In the genomic region with DNA sequence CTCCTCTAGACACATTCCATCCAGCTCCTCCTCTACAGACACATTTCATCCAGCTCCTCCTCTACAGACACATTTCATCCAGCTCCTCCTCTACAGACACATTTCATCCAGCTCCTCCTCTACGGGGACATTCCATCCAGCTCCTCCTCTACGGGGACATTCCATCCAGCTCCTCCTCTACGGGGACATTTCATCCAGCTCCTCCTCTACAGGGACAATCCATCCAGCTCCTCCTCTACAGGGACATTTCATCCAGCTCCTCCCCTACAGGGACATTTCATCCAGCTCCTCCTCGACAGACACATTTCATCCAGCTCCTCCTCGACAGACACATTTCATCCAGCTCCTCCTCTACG, we compare ENCODE assay signal across 12 cellular contexts. TPM values are rescaled to one million over a fixed set of nuclear protein-coding genes. Genes with fewer than 3 reads are reported as not detected.
A peak's percentile ranks its signal among the peaks of the same experiment; 100 is the strongest.
DNase-seq lines count a peak whose midpoint lies in the region; ATAC-seq and TF ChIP-seq lines count a peak whose summit lies in the region.
"Not testable (repeated sequence)": the region's sequence is repeated elsewhere in the genome, so short reads cannot be mapped to it uniquely, and the experiment has no call there.
"Had no signal": no experiment of that assay in that cellular context is flagged by ENCODE, and none has a peak within 500 bp of the region (broad histone marks: within the 10 kb centered on the region; RNA-seq: fewer than 3 reads in every experiment).

No MANE protein-coding gene starts in this region.

- H3K4ac ChIP-seq in IMR-90 (ENCODE audit: low read depth, low read length) = peak overlapping the region; percentile 65; the same call in 1 of the 2 replicates

- TF ChIP-seq RAD21 in IMR-90 (IDR thresholded peaks at IDR 0.05; ENCODE audit: low read length) = not testable (repeated sequence)

- H2BK20ac ChIP-seq in IMR-90 (ENCODE audit: low read depth, low read length) = 0 out of 2 replicates have a peak overlapping the region, but pooled peaks have one; percentile 24

- H4K20me1 ChIP-seq in IMR-90 (ENCODE audit: insufficient read depth, low read length); smooth muscle cell (ENCODE audit: low read depth): not testable (repeated sequence)

- dilution Hi-C loops in IMR-90 (cut with HindIII; ENCODE audit: low sequenced_read_pairs, unreplicated experiment) = not testable (repeated sequence)

- H3K4me1 Mint-ChIP-seq in Caco-2 (ENCODE audit: low read depth, unreplicated experiment) = peaks cover 31% of the 10 kb centered on the region
- H3K4me1 Mint-ChIP-seq in activated CD4-positive, alpha-beta T cell treated with anti-CD3 and anti-CD28 coated beads, Interleukin-2, amount 10 ng/mL, durations not matched to agents 7 days and 5 days = not testable (repeated sequence)

- H3K4me3 ChIP-seq in Caco-2 (ENCODE audit: low read depth, low read length); IMR-90 (ENCODE audit: insufficient read depth, low read depth, low read length); brain microvascular endothelial cell (ENCODE audit: low read depth, low read length); mesodermal cell (ENCODE audit: extremely low read depth, insufficient read depth, low read length, poor library complexity, severe bottlenecking); smooth muscle cell: not testable (repeated sequence)

- H3K56ac ChIP-seq in IMR-90 (ENCODE audit: extremely low read depth, insufficient read depth, low read length) = not testable (repeated sequence)

- H4K8ac ChIP-seq in IMR-90 (ENCODE audit: low read depth in 2 of 2, low read length in 2 of 2) = peak overlapping the region; percentile 42 to 48; a peak in 2 of 4 replicates

- H4K5ac ChIP-seq in IMR-90 (ENCODE audit: low read depth, low read length) = not testable (repeated sequence)

- WGBS in IMR-90 (ENCODE audit: extremely low coverage in 2 of 2, insufficient read length in 1 of 2), 2 experiments = 76% methylated on average over 6 of the region's 6 CpGs; no CpG with 5 or more reads in 1 of the 2 experiments
- WGBS in mesodermal cell (ENCODE audit: insufficient coverage in 2 of 2), 2 experiments = 89 to 92% methylated on average over 6 of the region's 6 CpGs
- 90% methylated on average over 6 of the region's 6 CpGs for WGBS in smooth muscle cell (ENCODE audit: low lambda C conversion rate)

- intact Hi-C loops in Caco-2 (cut with micrococcal nuclease; ENCODE audit: unreplicated experiment); IMR-90 (cut with micrococcal nuclease): not testable (repeated sequence)

- not testable (repeated sequence) for H3K9me3 ChIP-seq in Caco-2; smooth muscle cell (replicated peaks; ENCODE audit: low read depth)
- peaks cover 13% of the 10 kb centered on the region for H3K9me3 ChIP-seq in IMR-90 (ENCODE audit: control insufficient read depth, insufficient read depth, low read length)
- H3K9me3 ChIP-seq in mesodermal cell (ENCODE audit: control insufficient read depth, low read length) = peaks cover 36% of the 10 kb centered on the region

- H2AK9ac ChIP-seq in IMR-90 (replicated peaks; ENCODE audit: low read depth, low read length, poor library complexity) = not testable (repeated sequence)

- TF ChIP-seq POLR2A in IMR-90 (IDR thresholded peaks at IDR 0.05; ENCODE audit: low read depth, low read length) = not testable (repeated sequence)

- CTCF ChIA-PET in Caco-2 (lab: Charles Lee) = interaction anchor here (1.2 kb wide), 1 partner anchor 11 kb away, joined by 3 read pairs; no protein-coding TSS in a partner anchor
- CTCF ChIA-PET in IMR-90 (lab: Yijun Ruan, JAX) = not testable (repeated sequence)
- CTCF ChIA-PET in activated CD4-positive, alpha-beta T cell treated with anti-CD3 and anti-CD28 coated beads, Interleukin-2, amount 10 ng/mL, durations not matched to agents 7 days and 5 days (lab: Charles Lee) = interaction anchor here (0.8 to 1.3 kb wide), 2 partner anchors 11 to 15 kb away, joined by 3 read pairs; no protein-coding TSS in a partner anchor

- peaks cover 10 to 18% of the 10 kb centered on the region in 2 experiments; a peak in 3 of 4 replicates for H3K79me1 ChIP-seq in IMR-90 (ENCODE audit: low read depth in 1 of 2, low read length in 2 of 2)

- H3K27ac ChIP-seq in IMR-90 (ENCODE audit: insufficient read depth, low read length) (peak overlapping the region; percentile 53; the same call in 1 of the 2 replicates), brain microvascular endothelial cell (peak overlapping the region; percentile 22), epithelial cell of prostate (peak overlapping the region; percentile 94), mesodermal cell (ENCODE audit: low read depth, low read length, severe bottlenecking) (peak overlapping the region; percentile 98), smooth muscle cell (ENCODE audit: low read depth) (peak overlapping the region; percentile 95)

- H4K91ac ChIP-seq in IMR-90 (ENCODE audit: insufficient read depth, low read depth, low read length) = peak overlapping the region; percentile 37; the same call in 1 of the 2 replicates

- not testable (repeated sequence) for H3K27me3 Mint-ChIP-seq in Caco-2 (ENCODE audit: insufficient read depth, unreplicated experiment); activated CD4-positive, alpha-beta T cell treated with anti-CD3 and anti-CD28 coated beads, Interleukin-2, amount 10 ng/mL, durations not matched to agents 7 days and 5 days

- H3F3A ChIP-seq in smooth muscle cell (ENCODE audit: low read depth) = peaks cover 21% of the 10 kb centered on the region

- not testable (repeated sequence) for H3K79me2 ChIP-seq in smooth muscle cell (ENCODE audit: low read depth)

- peak overlapping the region; percentile 60; the same call in 1 of the 2 replicates for H2BK120ac ChIP-seq in IMR-90 (ENCODE audit: low read depth, low read length)

- H3K27me3 ChIP-seq in Caco-2 (replicated peaks; ENCODE audit: control insufficient read depth, insufficient read depth, low read length); IMR-90 (ENCODE audit: control insufficient read depth, insufficient read depth, low read length); brain microvascular endothelial cell (replicated peaks); smooth muscle cell (ENCODE audit: low read depth): not testable (repeated sequence)

- in situ Hi-C loops in IMR-90 (cut with MboI; ENCODE audit: low sequenced_read_pairs); brain microvascular endothelial cell (cut with HindIII; ENCODE audit: low pct_ligation_motif_present, low sequenced_read_pairs): not testable (repeated sequence)

- ATAC-seq in IMR-90 (ENCODE audit: low read depth) = not testable (repeated sequence)

- H3K9me1 ChIP-seq in IMR-90 (ENCODE audit: insufficient read depth, low read length) = not testable (repeated sequence)

- not testable (repeated sequence) for DNase-seq in Caco-2; IMR-90; activated CD4-positive, alpha-beta T cell treated with anti-CD3 and anti-CD28 coated beads, Interleukin-2, amount 10 ng/mL, durations not matched to agents 7 days and 5 days; brain microvascular endothelial cell; epithelial cell of prostate (ENCODE audit: low read depth, low spot score); smooth muscle cell (lab: John Stamatoyannopoulos, UW; ENCODE audit: unreplicated experiment)

- H3K18ac ChIP-seq in IMR-90 (ENCODE audit: low read depth, low read length) = peak overlapping the region; percentile 69; the same call in 1 of the 2 replicates

- not testable (repeated sequence) for H3K4me2 ChIP-seq in IMR-90 (ENCODE audit: low read depth, low read length); smooth muscle cell

- not testable (repeated sequence) for TF ChIP-seq CTCF in Caco-2 (IDR thresholded peaks at IDR 0.05; ENCODE audit: insufficient read depth in 1 of 2, low read depth in 1 of 2, low read length in 1 of 2, severe bottlenecking in 1 of 2, unreplicated experiment in 1 of 2); IMR-90 (conservative IDR thresholded peaks at IDR 0.05; ENCODE audit: low read depth, low read length); brain microvascular endothelial cell (IDR thresholded peaks at IDR 0.05; ENCODE audit: low read depth, low read length, missing control alignments); smooth muscle cell (IDR thresholded peaks at IDR 0.05; ENCODE audit: borderline replicate concordance, insufficient read depth, poor library complexity, severe bottlenecking)

- peak overlapping the region; percentile 91 for H3K27ac Mint-ChIP-seq in Caco-2 (ENCODE audit: unreplicated experiment)
- peak overlapping the region; percentile 47 for H3K27ac Mint-ChIP-seq in activated CD4-positive, alpha-beta T cell treated with anti-CD3 and anti-CD28 coated beads, Interleukin-2, amount 10 ng/mL, durations not matched to agents 7 days and 5 days

- peaks cover 23% of the 10 kb centered on the region for H3K4me1 ChIP-seq in Caco-2
- not testable (repeated sequence) for H3K4me1 ChIP-seq in IMR-90 (ENCODE audit: control insufficient read depth, insufficient read depth, low read length); mesodermal cell (ENCODE audit: control insufficient read depth, insufficient read depth, low read length, poor library complexity, severe bottlenecking); smooth muscle cell (ENCODE audit: low read depth)

- POLR2A ChIA-PET in Caco-2 (lab: Charles Lee); IMR-90 (lab: Charles Lee; ENCODE audit: unreplicated experiment): not testable (repeated sequence)
- POLR2A ChIA-PET in activated CD4-positive, alpha-beta T cell treated with anti-CD3 and anti-CD28 coated beads, Interleukin-2, amount 10 ng/mL, durations not matched to agents 7 days and 5 days (lab: Charles Lee) = interaction anchor here (0.6 to 1.0 kb wide), 3 partner anchors 9 to 251 kb away, joined by 3 to 4 read pairs (median 3); no protein-coding TSS in a partner anchor

- H3K14ac ChIP-seq in IMR-90 (replicated peaks; ENCODE audit: low read depth, low read length) = not testable (repeated sequence)

- H3K36me3 Mint-ChIP-seq in Caco-2 (ENCODE audit: insufficient read depth, unreplicated experiment) = peaks cover 80% of the 10 kb centered on the region
- H3K36me3 Mint-ChIP-seq in activated CD4-positive, alpha-beta T cell treated with anti-CD3 and anti-CD28 coated beads, Interleukin-2, amount 10 ng/mL, durations not matched to agents 7 days and 5 days (ENCODE audit: low read depth) = peaks cover 24% of the 10 kb centered on the region

- H3K23ac ChIP-seq in IMR-90 (ENCODE audit: low read depth, low read length) = not testable (repeated sequence)

- H2AFZ ChIP-seq in IMR-90 (replicated peaks; ENCODE audit: low read length, poor library complexity); smooth muscle cell (ENCODE audit: low read depth): not testable (repeated sequence)

- H2BK5ac ChIP-seq in IMR-90 (ENCODE audit: low read depth, low read length, poor library complexity, severe bottlenecking) = peak overlapping the region; percentile 44

- not testable (repeated sequence) for H3K9ac ChIP-seq in IMR-90 (ENCODE audit: low read depth, low read length); smooth muscle cell (ENCODE audit: low read depth)

- H3K36me3 ChIP-seq in Caco-2 (ENCODE audit: control insufficient read depth, insufficient read depth, low read length); smooth muscle cell (ENCODE audit: low read depth): not testable (repeated sequence)
- peaks cover 52% of the 10 kb centered on the region for H3K36me3 ChIP-seq in IMR-90 (ENCODE audit: control insufficient read depth, insufficient read depth, low read length)
- H3K36me3 ChIP-seq in brain microvascular endothelial cell (replicated peaks) = peaks cover 52% of the 10 kb centered on the region
- H3K36me3 ChIP-seq in mesodermal cell (ENCODE audit: control insufficient read depth, insufficient read depth, low read length) = peaks cover 78% of the 10 kb centered on the region

- peak overlapping the region; percentile 63 for H3K4me3 Mint-ChIP-seq in Caco-2 (ENCODE audit: unreplicated experiment)
- H3K4me3 Mint-ChIP-seq in activated CD4-positive, alpha-beta T cell treated with anti-CD3 and anti-CD28 coated beads, Interleukin-2, amount 10 ng/mL, durations not matched to agents 7 days and 5 days = not testable (repeated sequence)

- H2AK5ac ChIP-seq in IMR-90 (ENCODE audit: low read depth, low read length) = peak overlapping the region; percentile 82; the same call in 1 of the 2 replicates

- 0 out of 3 replicates have a peak overlapping the region, but pooled peaks have one; percentile 50 for H2BK15ac ChIP-seq in IMR-90 (ENCODE audit: low read depth, low read length)

- H3K9me3 Mint-ChIP-seq in Caco-2 (ENCODE audit: unreplicated experiment) = peaks cover 34% of the 10 kb centered on the region
- H3K9me3 Mint-ChIP-seq in activated CD4-positive, alpha-beta T cell treated with anti-CD3 and anti-CD28 coated beads, Interleukin-2, amount 10 ng/mL, durations not matched to agents 7 days and 5 days = not testable (repeated sequence)

- BruUV-seq in Caco-2 (replicated peaks; lab: Mats Ljungman, UMichigan); IMR-90 (replicated peaks; lab: Mats Ljungman, UMichigan): not testable (repeated sequence)

RNA-seq across cellular contexts. Expression of gene CLPTM1L, which starts 18.4 kb away (rescaled TPM):
- total RNA-seq in Caco-2 (2022) (114 and 122 TPM in 2 replicates), IMR-90 (2012; rRNA removed) (101 and 137 TPM in 2 replicates), smooth muscle cell (86.3 and 127 TPM in 2 replicates)
- polyA plus RNA-seq in IMR-90 (2012; rRNA removed) (110 and 114 TPM in 2 replicates), smooth muscle cell (125 and 135 TPM in 2 replicates)
- polyA plus RNA-seq in IMR-90 (2012; cell fraction: cytosol; rRNA removed) = 96.9 and 126 TPM in 2 replicates
- 124 and 132 TPM in 2 replicates for polyA plus RNA-seq in IMR-90 (2012; cell fraction: nucleus; rRNA removed; ENCODE audit: low replicate concordance)
- 100 to 1,000 TPM; 122 to 123 TPM for total RNA-seq in activated CD4-positive, alpha-beta T cell treated with anti-CD3 and anti-CD28 coated beads, Interleukin-2, amount 10 ng/mL, durations not matched to agents 7 days and 5 days
- 105 TPM for polyA plus RNA-seq in mesodermal cell (2013, experiment 1 of 2)
- 97.3 TPM for polyA plus RNA-seq in mesodermal cell (2013, experiment 2 of 2)

RNA-seq across cellular contexts. Expression of gene TERT, which starts 31.7 kb away (rescaled TPM):
- 5.1 and 6.1 TPM in 2 replicates for total RNA-seq in Caco-2 (2022)
- total RNA-seq in IMR-90 (2012; rRNA removed) = not detected in 2 replicates
- polyA plus RNA-seq in IMR-90 (2012; rRNA removed) = not detected in 2 replicates
- polyA plus RNA-seq in IMR-90 (2012; cell fraction: cytosol; rRNA removed) = not detected in 2 replicates
- 0.02 TPM in 1 of 2 replicates, not detected in the other for polyA plus RNA-seq in IMR-90 (2012; cell fraction: nucleus; rRNA removed; ENCODE audit: low replicate concordance)
- total RNA-seq in activated CD4-positive, alpha-beta T cell treated with anti-CD3 and anti-CD28 coated beads, Interleukin-2, amount 10 ng/mL, durations not matched to agents 7 days and 5 days = 1 to 10 TPM; 3.4 to 5.6 TPM
- polyA plus RNA-seq in mesodermal cell (2013, experiment 1 of 2) = 0.96 TPM
- 0.46 TPM for polyA plus RNA-seq in mesodermal cell (2013, experiment 2 of 2)
- not detected in 2 replicates for total RNA-seq in smooth muscle cell
- not detected in 2 replicates for polyA plus RNA-seq in smooth muscle cell
- total RNA-seq: occipital lobe, sigmoid colon, SJCRH30, subcutaneous adipose tissue, ureter had no signal

Comparison
In these comparisons a context has a peak if more than half of its experiments do, and no peak if none do; other contexts are left out.
1. H3K27ac ChIP-seq: peak in every context shown above with its lines; median percentile 98 in mesodermal cell; 95 in smooth muscle cell; 94 in epithelial cell of prostate; 53 in IMR-90; 22 in brain microvascular endothelial cell.